In the genomic region with DNA sequence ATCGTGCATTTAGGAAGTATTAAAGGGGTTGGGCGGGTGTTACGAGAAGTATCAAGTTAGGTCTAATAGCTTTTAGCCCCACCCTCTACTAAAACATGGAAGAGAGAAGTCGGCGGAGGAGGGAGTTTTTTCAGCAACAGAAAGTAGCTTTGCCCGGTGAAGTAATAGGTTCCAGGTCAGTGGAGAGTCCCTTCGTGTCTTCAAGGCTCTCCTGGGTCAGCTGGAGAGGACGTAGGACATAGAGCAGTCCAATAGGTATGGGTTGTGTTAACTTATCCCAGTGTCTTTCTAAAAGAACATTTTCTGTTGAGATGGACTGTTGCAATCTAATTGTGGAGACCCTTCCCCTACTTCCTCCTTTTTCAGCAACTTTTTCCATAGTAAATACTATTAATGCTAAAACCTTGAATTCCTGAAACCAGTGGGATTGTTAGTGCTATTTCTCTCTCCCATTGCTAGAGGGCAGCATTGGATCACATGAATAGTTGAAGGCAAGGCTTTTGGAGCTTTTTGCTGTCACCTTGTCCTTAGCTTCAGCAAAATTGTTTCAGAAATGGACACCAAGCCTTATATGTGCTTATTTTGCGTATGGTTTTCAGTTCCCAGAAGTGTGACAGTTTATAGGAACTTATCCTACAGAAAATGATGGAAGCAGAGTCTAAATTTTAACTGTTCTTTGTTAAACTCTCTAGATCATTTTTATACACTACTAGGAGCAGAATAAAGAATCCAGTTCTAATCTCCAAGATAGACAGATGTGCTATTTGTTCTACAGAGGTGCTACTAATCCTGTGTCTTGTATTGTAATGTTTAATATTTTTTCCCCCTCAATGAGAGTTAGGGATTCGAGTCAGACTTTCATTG, we compare ENCODE assay signal across 1 cellular context.
TF ChIP-seq lines count a peak whose summit lies in the region.

No MANE protein-coding gene starts in this region.

TF ChIP-seq in SK-N-SH treated with all-trans-retinoic acid at 6 μM for 48 hours, 23 proteins besides CTCF, POLR2A, EP300 and RAD21 (continued from another document):
- TF ChIP-seq, protein P1, sequence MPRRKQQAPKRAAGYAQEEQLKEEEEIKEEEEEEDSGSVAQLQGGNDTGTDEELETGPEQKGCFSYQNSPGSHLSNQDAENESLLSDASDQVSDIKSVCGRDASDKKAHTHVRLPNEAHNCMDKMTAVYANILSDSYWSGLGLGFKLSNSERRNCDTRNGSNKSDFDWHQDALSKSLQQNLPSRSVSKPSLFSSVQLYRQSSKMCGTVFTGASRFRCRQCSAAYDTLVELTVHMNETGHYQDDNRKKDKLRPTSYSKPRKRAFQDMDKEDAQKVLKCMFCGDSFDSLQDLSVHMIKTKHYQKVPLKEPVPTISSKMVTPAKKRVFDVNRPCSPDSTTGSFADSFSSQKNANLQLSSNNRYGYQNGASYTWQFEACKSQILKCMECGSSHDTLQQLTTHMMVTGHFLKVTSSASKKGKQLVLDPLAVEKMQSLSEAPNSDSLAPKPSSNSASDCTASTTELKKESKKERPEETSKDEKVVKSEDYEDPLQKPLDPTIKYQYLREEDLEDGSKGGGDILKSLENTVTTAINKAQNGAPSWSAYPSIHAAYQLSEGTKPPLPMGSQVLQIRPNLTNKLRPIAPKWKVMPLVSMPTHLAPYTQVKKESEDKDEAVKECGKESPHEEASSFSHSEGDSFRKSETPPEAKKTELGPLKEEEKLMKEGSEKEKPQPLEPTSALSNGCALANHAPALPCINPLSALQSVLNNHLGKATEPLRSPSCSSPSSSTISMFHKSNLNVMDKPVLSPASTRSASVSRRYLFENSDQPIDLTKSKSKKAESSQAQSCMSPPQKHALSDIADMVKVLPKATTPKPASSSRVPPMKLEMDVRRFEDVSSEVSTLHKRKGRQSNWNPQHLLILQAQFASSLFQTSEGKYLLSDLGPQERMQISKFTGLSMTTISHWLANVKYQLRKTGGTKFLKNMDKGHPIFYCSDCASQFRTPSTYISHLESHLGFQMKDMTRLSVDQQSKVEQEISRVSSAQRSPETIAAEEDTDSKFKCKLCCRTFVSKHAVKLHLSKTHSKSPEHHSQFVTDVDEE (CRISPR knock-in tag; IDR thresholded peaks at IDR 0.05): no peak
- TF ChIP-seq SNAI2 (CRISPR knock-in tag; IDR thresholded peaks at IDR 0.05) (no peak), ZFP3 (CRISPR knock-in tag; IDR thresholded peaks at IDR 0.05) (no peak), TOX (CRISPR knock-in tag; IDR thresholded peaks at IDR 0.05; ENCODE audit: borderline replicate concordance) (no peak), ESRRG (CRISPR knock-in tag; IDR thresholded peaks at IDR 0.05) (no peak), TCF4 (CRISPR knock-in tag; IDR thresholded peaks at IDR 0.05; ENCODE audit: borderline replicate concordance) (no peak), RARB (CRISPR knock-in tag; IDR thresholded peaks at IDR 0.05) (no peak), GLIS3 (CRISPR knock-in tag; IDR thresholded peaks at IDR 0.05) (no peak), ZNF70 (CRISPR knock-in tag; IDR thresholded peaks at IDR 0.05) (no peak)
